17 cellular contexts compared by ENCODE assay signal in genomic region chr12:113052326-113052725, GRCh38. TPM values are rescaled to one million over a fixed set of nuclear protein-coding genes. Genes with fewer than 3 reads are reported as not detected.
DNase-seq lines count a peak whose midpoint lies in the region; ATAC-seq, FAIRE-seq and TF ChIP-seq lines count a peak whose summit lies in the region.
"Had no signal": no experiment of that assay in that cellular context is flagged by ENCODE, and none has a peak within 500 bp of the region (broad histone marks: within the 10 kb centered on the region; RNA-seq: fewer than 3 reads in every experiment).

No MANE protein-coding gene starts in this region.

- 34% methylated on average over 4 of the region's 4 CpGs for WGBS in GM12878 (ENCODE audit: insufficient coverage, insufficient replicate concordance, low lambda C conversion rate, missing lambda C conversion rate)

- SMC1A ChIA-PET in GM12878 (lab: Charles Lee; ENCODE audit: uncharacterized antibody, unreplicated experiment) = interaction anchor here (1.0 to 17.0 kb wide), 5 partner anchors 16 to 101 kb away, joined by 3 to 416 read pairs (median 5); no protein-coding TSS in a partner anchor

- RAD21 ChIA-PET in GM12878 (lab: Charles Lee; ENCODE audit: unreplicated experiment) = interaction anchor here (1.4 to 5.2 kb wide), 4 partner anchors 41 to 119 kb away, joined by 3 to 50 read pairs (median 27); no protein-coding TSS in a partner anchor

- H3K4me3 ChIP-seq in Karpas-422 (ENCODE audit: low read length) (peak overlapping the region; percentile 0; the same call in 1 of the 2 replicates), GM12878 (no peak overlapping the region), uterus (no peak overlapping the region), mucosa of descending colon (no peak overlapping the region)

- no peaks in the 10 kb centered on the region for H3K9me2 ChIP-seq in Karpas-422 (replicated peaks; ENCODE audit: insufficient read depth, low read length)

- TF ChIP-seq POLR2A in GM12878 (IDR thresholded peaks at IDR 0.05; ENCODE audit: low read depth, low read length) (no peak), uterus (IDR thresholded peaks at IDR 0.05) (no peak)

- peaks cover 29% of the 10 kb centered on the region for H3K79me2 ChIP-seq in Karpas-422 (ENCODE audit: low read length)
- H3K79me2 ChIP-seq in GM12878 (ENCODE audit: control insufficient read depth, insufficient read depth, low read length) = no peaks in the 10 kb centered on the region; the same call in 1 of the 2 replicates

- in situ Hi-C loops in GM12878 (cut with MboI) = no loop called here
- in situ Hi-C loops in GM13977 (cut with MboI; ENCODE audit: low pct_unique_long_range_greater_than_20kb, low sequenced_read_pairs, unreplicated experiment) = loop anchor here (5.0 kb wide), 1 partner anchor 45 kb away; no protein-coding TSS in a partner anchor

- no peak for ATAC-seq in GM12878
- ATAC-seq in mucosa of descending colon = no peak
- ATAC-seq: PC-3 had no signal

- H3K4me1 ChIP-seq in Karpas-422 (ENCODE audit: low read length) (peaks cover 75% of the 10 kb centered on the region), GM12878 (ENCODE audit: control insufficient read depth, insufficient read depth, low read length) (peaks cover 35% of the 10 kb centered on the region), uterus (peaks cover 0 to 10% of the 10 kb centered on the region in 2 donors), mucosa of descending colon (ENCODE audit: low read depth) (peaks cover 4% of the 10 kb centered on the region)
- H3K4me1 ChIP-seq: BE2C had no signal

- H3K4me2 ChIP-seq in Karpas-422 (ENCODE audit: low read depth, low read length, poor library complexity, severe bottlenecking) (peak overlapping the region; percentile 47), GM12878 (ENCODE audit: control insufficient read depth, insufficient read depth) (no peak overlapping the region)

- TF ChIP-seq RAD21 in GM12878 (IDR thresholded peaks at IDR 0.05; ENCODE audit: insufficient read depth, low read depth, low read length) = no peak

- H3K9ac ChIP-seq in Karpas-422 (ENCODE audit: low read length) (peak overlapping the region; percentile 58), GM12878 (ENCODE audit: control insufficient read depth, insufficient read depth, low read length) (no peak overlapping the region)

- H3K27me3 ChIP-seq in Karpas-422 (ENCODE audit: low read length) (no peaks in the 10 kb centered on the region), GM12878 (replicated peaks in 1 of 2; ENCODE audit: control insufficient read depth in 2 of 2, insufficient read depth in 2 of 2, low read length in 1 of 2) (peaks cover 0 to 5% of the 10 kb centered on the region in 2 experiments; a peak in 3 of 4 replicates), uterus (no peaks in the 10 kb centered on the region)

- FAIRE-seq in GM12878 (lab: Jason Lieb, UNC) = no peak

- BruUV-seq in GM12878 (replicated peaks; lab: Mats Ljungman, UMichigan) = no TSS peak

- H4K20me1 ChIP-seq in Karpas-422 (ENCODE audit: insufficient read depth, low read depth, low read length) (no peaks in the 10 kb centered on the region), GM12878 (ENCODE audit: control insufficient read depth, insufficient read depth) (no peaks in the 10 kb centered on the region; the same call in 1 of the 2 replicates)

- intact Hi-C loops in GM12878 (cut with micrococcal nuclease; ENCODE audit: unreplicated experiment) (no loop called here), uterus (cut with DNase I; ENCODE audit: low total_unique reads) (no loop called here), mucosa of descending colon (cut with DNase I, micrococcal nuclease) (loop anchor here in 1 of 2 donors (10.0 kb wide), 1 partner anchor 102 kb away; no protein-coding TSS in a partner anchor)

- CTCF ChIA-PET in GM12878 (lab: Yijun Ruan, JAX) = interaction anchor here (0.5 to 5.2 kb wide), 7 partner anchors 9 to 589 kb away, joined by 3 to 121 read pairs (median 14); no protein-coding TSS in a partner anchor

- no peaks in the 10 kb centered on the region for H3K9me3 ChIP-seq in Karpas-422 (ENCODE audit: low read length)
- no peaks in the 10 kb centered on the region for H3K9me3 ChIP-seq in GM12878 (replicated peaks; ENCODE audit: control insufficient read depth, insufficient read depth, low read length)
- no peaks in the 10 kb centered on the region for H3K9me3 ChIP-seq in uterus
- no peaks in the 10 kb centered on the region for H3K9me3 ChIP-seq in mucosa of descending colon
- H3K9me3 ChIP-seq: BE2C had no signal

- no peak overlapping the region for H2AFZ ChIP-seq in Karpas-422 (ENCODE audit: low read length)
- H2AFZ ChIP-seq in GM12878 (ENCODE audit: control insufficient read depth, low read depth, low read length) = no peak overlapping the region

- H3K36me3 ChIP-seq in Karpas-422 (ENCODE audit: insufficient read depth, low read length) (0 out of 2 replicates have a peak, but pooled peaks cover under 1% of the 10 kb centered on the region), GM12878 (ENCODE audit: control insufficient read depth in 2 of 2, insufficient read depth in 2 of 2, low read length in 1 of 2) (no peaks in the 10 kb centered on the region), uterus (no peaks in the 10 kb centered on the region), mucosa of descending colon (ENCODE audit: low read depth) (no peaks in the 10 kb centered on the region)
- H3K36me3 ChIP-seq: BE2C had no signal

- POLR2A ChIA-PET in GM12878 (lab: Charles Lee) = no interaction called here

- TF ChIP-seq CTCF in GM12878 (IDR thresholded peaks at IDR 0.05 in 2 of 3, conservative IDR thresholded peaks at IDR 0.05 in 1 of 3; ENCODE audit: control insufficient read depth in 2 of 3, extremely low read depth in 1 of 3, insufficient read depth in 1 of 3, low read depth in 3 of 3, low read length in 3 of 3) (no peak), GM13977 (IDR thresholded peaks at IDR 0.05; ENCODE audit: extremely low read depth, insufficient read depth, missing control alignments) (no peak), uterus (IDR thresholded peaks at IDR 0.05) (no peak), mucosa of descending colon (IDR thresholded peaks at IDR 0.05) (no peak)

- H3K27ac ChIP-seq in Karpas-422 (ENCODE audit: low read length) (peak overlapping the region; percentile 93), GM12878 (ENCODE audit: control insufficient read depth, insufficient read depth) (no peak overlapping the region), uterus (no peak overlapping the region)
- H3K27ac ChIP-seq: 22Rv1 had no signal

- DNase-seq in activated effector memory CD4-positive, alpha-beta T cell treated with anti-CD3 and anti-CD28 coated beads, Interleukin-2, amount 50 U/mL, for 16 hours = peak; percentile 46
- DNase-seq in activated effector memory CD4-positive, alpha-beta T cell treated with Interleukin-2 at 50 U/mL for 16 hours = no peak
- DNase-seq in Karpas-422 (peak; percentile 63), GM12878 (ENCODE audit: low read depth, low spot score) (no peak), GM13977 (ENCODE audit: low spot score) (no peak), inferior parietal cortex (ENCODE audit: extremely low spot score) (no peak), uterus (no peak), mucosa of descending colon (no peak)
- DNase-seq: BE2C, HCEC 1CT, NCI-H1048, NCI-H1436 treated with DMSO at 0.1 percent for 48 hours, NCI-H2029 treated with DMSO at 0.1 percent for 48 hours, NCI-H2171 treated with DMSO at 0.1 percent for 48 hours, NCI-H446 treated with DMSO at 0.1 percent for 48 hours, PC-3 had no signal

- TF ChIP-seq EP300 in GM12878 (IDR thresholded peaks at IDR 0.05; ENCODE audit: borderline replicate concordance in 1 of 2, control insufficient read depth in 1 of 2, low read depth in 2 of 2, low read length in 2 of 2) = no peak

TF ChIP-seq in GM12878, 131 proteins besides CTCF, POLR2A, EP300 and RAD21:
- peak; percentile 21 for TF ChIP-seq MEF2B (IDR thresholded peaks at IDR 0.05; ENCODE audit: partially characterized antibody, poor library complexity, severe bottlenecking)
- TF ChIP-seq ZZZ3 (IDR thresholded peaks at IDR 0.05; ENCODE audit: control insufficient read depth, insufficient read length, low read depth) = no peak

RNA-seq across cellular contexts. Expression of gene DTX1, which starts 4.2 kb away (rescaled TPM):
- total RNA-seq in Karpas-422 (2014; rRNA removed; shearing (Covaris generic); ENCODE audit: low replicate concordance) = 227 and 481 TPM in 2 replicates
- total RNA-seq in GM12878 (2013; cell fraction: nucleolus; rRNA removed) = 57.9 and 66.9 TPM in 2 replicates
- total RNA-seq in GM12878 (2014; rRNA removed) (0.87 and 0.96 TPM in 2 replicates), GM12878 (2014; rRNA removed; fragmentation: Illumina TruSeq; extraction: Trizol) (0.37 and 0.49 TPM in 2 replicates), GM12878 (2021) (2.3 and 2.8 TPM in 2 replicates), uterus (1 to 10 TPM; 2.4 to 8.6 (median 3.1) TPM), mucosa of descending colon (1 to 10 TPM in 2 of 3 donors, under 1 TPM in 1; 0.67 to 5.9 (median 1.6) TPM)
- polyA plus RNA-seq in GM12878 (2011; ENCODE audit: low read depth) = 5.6 TPM
- polyA plus RNA-seq in GM12878 (2011; rRNA removed) (0.62 and 0.83 TPM in 2 replicates), GM12878 (2014; fragmentation: Illumina TruSeq; extraction: Trizol) (0.46 and 1.1 TPM in 2 replicates), GM12878 (2014; fragmentation: Nextera tagmentation; extraction: Ambion mirVana) (under 1 TPM; 0.13 to 0.32 TPM), GM12878 (2014; rRNA removed) (1.2 and 1.3 TPM in 2 replicates), GM12878 (2016; fragmentation: Nextera tagmentation; extraction: Ambion mirVana) (under 1 TPM; 0.09 to 0.33 TPM)
- polyA plus RNA-seq in GM12878 (2011; cell fraction: cytosol; rRNA removed) = 1.3 and 1.5 TPM in 2 replicates
- 2.7 and 3.1 TPM in 2 replicates for polyA plus RNA-seq in GM12878 (2011; cell fraction: nucleus; rRNA removed)
- 10.3 and 12.9 TPM in 2 replicates for polyA plus RNA-seq in GM12878 (2012)
- polyA minus RNA-seq in GM12878 (2011; rRNA and poly(A)+ RNA removed) = 0.88 and 1.3 TPM in 2 replicates
- polyA minus RNA-seq in GM12878 (2011; cell fraction: cytosol; rRNA and poly(A)+ RNA removed) = 0.52 and 1.1 TPM in 2 replicates
- polyA minus RNA-seq in GM12878 (2011; cell fraction: nucleus; rRNA and poly(A)+ RNA removed) = 1.1 TPM in 2 replicates
- total RNA-seq: PC-3 had no signal

Comparison
In these comparisons a context has a peak if more than half of its experiments do, and no peak if none do; other contexts are left out.
1. DNase-seq: peak in activated effector memory CD4-positive, alpha-beta T cell treated with anti-CD3 and anti-CD28 coated beads, Interleukin-2, amount 50 U/mL, for 16 hours (single experiment) and Karpas-422 (single experiment); none in activated effector memory CD4-positive, alpha-beta T cell treated with Interleukin-2 at 50 U/mL for 16 hours (single experiment), GM12878 (single experiment), GM13977 (single experiment), inferior parietal cortex (single experiment), uterus (0 of 2) and mucosa of descending colon (0 of 3).